Comparison of ENCODE assay signal across 20 cellular contexts in the genomic region with DNA sequence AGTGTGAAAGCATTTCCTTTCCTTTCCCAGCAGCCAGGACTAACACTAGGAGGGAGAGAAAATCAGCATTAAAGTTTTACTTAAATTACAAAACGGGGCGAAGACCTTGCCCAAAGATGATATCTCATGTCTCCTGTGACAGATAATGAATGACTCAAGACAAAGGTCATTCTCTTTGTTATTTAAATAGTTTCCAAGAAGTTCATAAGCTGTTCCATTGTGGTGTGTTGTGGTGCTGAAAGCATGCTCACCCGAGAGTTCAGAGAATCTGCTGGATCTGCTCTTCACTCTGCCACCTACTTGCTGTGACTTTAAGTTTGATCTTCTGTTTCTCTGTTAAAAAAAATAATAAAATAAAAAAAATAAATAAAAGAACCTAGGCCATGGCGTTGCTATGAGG.
DNase-seq lines count a peak whose midpoint lies in the region; ATAC-seq and TF ChIP-seq lines count a peak whose summit lies in the region.
"Had no signal": no experiment of that assay in that cellular context is flagged by ENCODE, and none has a peak within 500 bp of the region (broad histone marks: within the 10 kb centered on the region; RNA-seq: fewer than 3 reads in every experiment).

No MANE protein-coding gene starts in this region.

- no CpG with 5 or more reads among the region's 4 CpGs for WGBS in neuronal stem cell (ENCODE audit: extremely low coverage in 2 of 2, insufficient read length in 2 of 2, insufficient replicate concordance in 1 of 2), 2 donors

- no peak overlapping the region for H3K27ac Mint-ChIP-seq in activated CD8-positive, alpha-beta T cell treated with anti-CD3 and anti-CD28 coated beads for 36 hours
- no peak overlapping the region for H3K27ac Mint-ChIP-seq in activated CD8-positive, alpha-beta T cell treated with anti-CD3 and anti-CD28 coated beads, Interleukin-2, amount 10 ng/mL, durations not matched to agents 7 days and 5 days
- H3K27ac Mint-ChIP-seq in activated T-helper 2 cell treated with anti-CD3 and anti-CD28 coated beads, Interferon-gamma antibody, Interleukin-2, Interleukin-4, amounts not matched to agents 10 μg/mL and 5 μg/mL and 100 μg/mL, durations not matched to agents 14 hours and 24 hours and 36 hours: peak overlapping the region; percentile 48
- no peak overlapping the region for H3K27ac Mint-ChIP-seq in activated naive CD4-positive, alpha-beta T cell treated with anti-CD3 and anti-CD28 coated beads, Interleukin-2, amount 50 U/mL, for 72 hours
- H3K27ac Mint-ChIP-seq: CD14-positive monocyte; CD4-positive, alpha-beta memory T cell; HFFc6 had no signal

- H3K36me3 ChIP-seq in neuronal stem cell (replicated peaks in 1 of 2; ENCODE audit: control insufficient read depth in 2 of 2, insufficient read depth in 2 of 2, low read length in 2 of 2): no peaks in the 10 kb centered on the region
- H3K36me3 ChIP-seq: BLaER1 had no signal

- H3K27ac ChIP-seq in neuronal stem cell (replicated peaks; ENCODE audit: low read length): no peak overlapping the region
- H3K27ac ChIP-seq: 22Rv1, A549, BLaER1 had no signal

- H2BK5ac ChIP-seq in neuronal stem cell (ENCODE audit: low read length): no peak overlapping the region

- no peak overlapping the region for H4K8ac ChIP-seq in neuronal stem cell (ENCODE audit: low read depth, low read length)

- no peak overlapping the region for H3K18ac ChIP-seq in neuronal stem cell (ENCODE audit: low read length)

- no peak overlapping the region for H3K4me3 Mint-ChIP-seq in activated CD8-positive, alpha-beta T cell treated with anti-CD3 and anti-CD28 coated beads for 36 hours
- no peak overlapping the region for H3K4me3 Mint-ChIP-seq in activated CD8-positive, alpha-beta T cell treated with anti-CD3 and anti-CD28 coated beads, Interleukin-2, amount 10 ng/mL, durations not matched to agents 7 days and 5 days
- no peak overlapping the region for H3K4me3 Mint-ChIP-seq in activated T-helper 2 cell treated with anti-CD3 and anti-CD28 coated beads, Interferon-gamma antibody, Interleukin-2, Interleukin-4, amounts not matched to agents 10 μg/mL and 5 μg/mL and 100 μg/mL, durations not matched to agents 14 hours and 24 hours and 36 hours (ENCODE audit: low read depth)
- H3K4me3 Mint-ChIP-seq: CD14-positive monocyte; CD4-positive, alpha-beta memory T cell; HFFc6 had no signal

- peaks cover 13% of the 10 kb centered on the region for H3K27me3 Mint-ChIP-seq in activated CD8-positive, alpha-beta T cell treated with anti-CD3 and anti-CD28 coated beads for 36 hours
- peaks cover 5% of the 10 kb centered on the region for H3K27me3 Mint-ChIP-seq in activated CD8-positive, alpha-beta T cell treated with anti-CD3 and anti-CD28 coated beads, Interleukin-2, amount 10 ng/mL, durations not matched to agents 7 days and 5 days (ENCODE audit: low read depth)
- H3K27me3 Mint-ChIP-seq in activated T-helper 2 cell treated with anti-CD3 and anti-CD28 coated beads, Interferon-gamma antibody, Interleukin-2, Interleukin-4, amounts not matched to agents 10 μg/mL and 5 μg/mL and 100 μg/mL, durations not matched to agents 14 hours and 24 hours and 36 hours (ENCODE audit: low read depth): peaks cover 2% of the 10 kb centered on the region

- no peak overlapping the region for H3K4me2 ChIP-seq in neuronal stem cell (ENCODE audit: insufficient read depth, low read length, poor library complexity, severe bottlenecking)
- H3K4me2 ChIP-seq: A549, BLaER1 had no signal

- peak overlapping the region; percentile 5 for H2AFZ ChIP-seq in neuronal stem cell (ENCODE audit: low read length)

- H3K9ac ChIP-seq in neuronal stem cell (ENCODE audit: low read depth, low read length, poor library complexity): no peak overlapping the region
- H3K9ac ChIP-seq: BLaER1 had no signal

- no peaks in the 10 kb centered on the region for H3K27me3 ChIP-seq in neuronal stem cell (ENCODE audit: control insufficient read depth in 3 of 3, insufficient read depth in 3 of 3, low read depth in 1 of 3, low read length in 3 of 3)
- H3K27me3 ChIP-seq: BLaER1 had no signal

- POLR2A ChIA-PET in activated CD8-positive, alpha-beta T cell treated with anti-CD3 and anti-CD28 coated beads for 36 hours (lab: Charles Lee): no interaction called here
- POLR2A ChIA-PET in activated CD8-positive, alpha-beta T cell treated with anti-CD3 and anti-CD28 coated beads, Interleukin-2, amount 10 ng/mL, durations not matched to agents 7 days and 5 days (lab: Charles Lee): no interaction called here

- no peak overlapping the region for H3K14ac ChIP-seq in neuronal stem cell (ENCODE audit: low read length)

- no peak overlapping the region for H3K4ac ChIP-seq in neuronal stem cell (ENCODE audit: low read length)

- H2BK120ac ChIP-seq in neuronal stem cell (ENCODE audit: low read depth, low read length): no peak overlapping the region

- peak; percentile 26 for DNase-seq in activated CD8-positive, alpha-beta T cell treated with anti-CD3 and anti-CD28 coated beads for 36 hours
- no peak for DNase-seq in activated CD8-positive, alpha-beta T cell treated with anti-CD3 and anti-CD28 coated beads, Interleukin-2, amount 10 ng/mL, durations not matched to agents 7 days and 5 days
- DNase-seq in M059J (ENCODE audit: low read depth): peak; percentile 12
- DNase-seq in activated T-helper 2 cell treated with anti-CD3 and anti-CD28 coated beads, Interferon-gamma antibody, Interleukin-2, Interleukin-4, amounts not matched to agents 10 μg/mL and 5 μg/mL and 100 μg/mL, durations not matched to agents 14 hours and 24 hours and 36 hours (ENCODE audit: low spot score): no peak
- no peak for DNase-seq in neuronal stem cell (ENCODE audit: low spot score)
- DNase-seq in activated naive CD4-positive, alpha-beta T cell treated with anti-CD3 and anti-CD28 coated beads, Interleukin-2, amount 50 U/mL, for 72 hours (ENCODE audit: low spot score in 2 of 2): no peak
- DNase-seq: CD4-positive, alpha-beta memory T cell; DMS153; DMS79; GF-D8; GOT3; H7; HFFc6 had no signal

- no peaks in the 10 kb centered on the region for H3K79me1 ChIP-seq in neuronal stem cell (ENCODE audit: low read depth, low read length)

- H3K4me1 ChIP-seq in neuronal stem cell (ENCODE audit: control insufficient read depth in 2 of 2, insufficient read depth in 1 of 2, low read depth in 1 of 2, low read length in 2 of 2): peaks cover 0 to 9% of the 10 kb centered on the region in 2 donors
- H3K4me1 ChIP-seq: A549, BLaER1 had no signal

- no peaks in the 10 kb centered on the region for H3K36me3 Mint-ChIP-seq in activated CD8-positive, alpha-beta T cell treated with anti-CD3 and anti-CD28 coated beads for 36 hours (ENCODE audit: low read depth)
- H3K36me3 Mint-ChIP-seq in activated CD8-positive, alpha-beta T cell treated with anti-CD3 and anti-CD28 coated beads, Interleukin-2, amount 10 ng/mL, durations not matched to agents 7 days and 5 days (ENCODE audit: low read depth): no peaks in the 10 kb centered on the region
- H3K36me3 Mint-ChIP-seq in activated T-helper 2 cell treated with anti-CD3 and anti-CD28 coated beads, Interferon-gamma antibody, Interleukin-2, Interleukin-4, amounts not matched to agents 10 μg/mL and 5 μg/mL and 100 μg/mL, durations not matched to agents 14 hours and 24 hours and 36 hours (ENCODE audit: low read depth): no peaks in the 10 kb centered on the region
- H3K36me3 Mint-ChIP-seq in activated naive CD4-positive, alpha-beta T cell treated with anti-CD3 and anti-CD28 coated beads, Interleukin-2, amount 50 U/mL, for 72 hours: peaks cover 5 to 25% of the 10 kb centered on the region in 2 donors
- H3K36me3 Mint-ChIP-seq: CD14-positive monocyte; CD4-positive, alpha-beta memory T cell had no signal

- H3K23ac ChIP-seq in neuronal stem cell (ENCODE audit: low read depth, low read length, poor library complexity): no peak overlapping the region

- no peaks in the 10 kb centered on the region for H3K4me1 Mint-ChIP-seq in activated CD8-positive, alpha-beta T cell treated with anti-CD3 and anti-CD28 coated beads for 36 hours (ENCODE audit: low read depth)
- no peaks in the 10 kb centered on the region for H3K4me1 Mint-ChIP-seq in activated CD8-positive, alpha-beta T cell treated with anti-CD3 and anti-CD28 coated beads, Interleukin-2, amount 10 ng/mL, durations not matched to agents 7 days and 5 days (ENCODE audit: low read depth)
- peaks cover 14% of the 10 kb centered on the region for H3K4me1 Mint-ChIP-seq in activated T-helper 2 cell treated with anti-CD3 and anti-CD28 coated beads, Interferon-gamma antibody, Interleukin-2, Interleukin-4, amounts not matched to agents 10 μg/mL and 5 μg/mL and 100 μg/mL, durations not matched to agents 14 hours and 24 hours and 36 hours (ENCODE audit: low read depth)
- H3K4me1 Mint-ChIP-seq: CD14-positive monocyte; CD4-positive, alpha-beta memory T cell had no signal

- no peak overlapping the region for H4K91ac ChIP-seq in neuronal stem cell (ENCODE audit: low read depth, low read length, poor library complexity)

- no peak overlapping the region for H3K4me3 ChIP-seq in neuronal stem cell (ENCODE audit: low read length in 2 of 2)
- H3K4me3 ChIP-seq: A549, BLaER1 had no signal

- CTCF ChIA-PET in activated CD8-positive, alpha-beta T cell treated with anti-CD3 and anti-CD28 coated beads for 36 hours (lab: Charles Lee): interaction anchor here (1.7 kb wide), 1 partner anchor 12 kb away, joined by 3 read pairs; no protein-coding TSS in a partner anchor
- CTCF ChIA-PET in activated CD8-positive, alpha-beta T cell treated with anti-CD3 and anti-CD28 coated beads, Interleukin-2, amount 10 ng/mL, durations not matched to agents 7 days and 5 days (lab: Charles Lee): no interaction called here

- intact Hi-C loops in activated CD8-positive, alpha-beta T cell treated with anti-CD3 and anti-CD28 coated beads for 36 hours (cut with micrococcal nuclease): no loop called here
- intact Hi-C loops in activated T-helper 2 cell treated with anti-CD3 and anti-CD28 coated beads, Interferon-gamma antibody, Interleukin-2, Interleukin-4, amounts not matched to agents 10 μg/mL and 5 μg/mL and 100 μg/mL, durations not matched to agents 14 hours and 24 hours and 36 hours (cut with micrococcal nuclease): loop anchor here (5.0 kb wide), 1 partner anchor 43 kb away; no protein-coding TSS in a partner anchor

- H2BK15ac ChIP-seq in neuronal stem cell (ENCODE audit: low read length): no peak overlapping the region

- no peak for TF ChIP-seq CTCF in activated CD8-positive, alpha-beta T cell treated with anti-CD3 and anti-CD28 coated beads for 36 hours (IDR thresholded peaks at IDR 0.05)

- no peak overlapping the region for H2AK5ac ChIP-seq in neuronal stem cell (ENCODE audit: low read depth, low read length)

- H3K9me3 ChIP-seq in neuronal stem cell (replicated peaks in 1 of 2; ENCODE audit: control insufficient read depth in 2 of 2, insufficient read depth in 1 of 2, low read depth in 1 of 2, low read length in 2 of 2): no peaks in the 10 kb centered on the region
- H3K9me3 ChIP-seq: A549, BLaER1 had no signal

- peaks cover 8% of the 10 kb centered on the region for H3K9me3 Mint-ChIP-seq in activated CD8-positive, alpha-beta T cell treated with anti-CD3 and anti-CD28 coated beads for 36 hours
- peaks cover 9% of the 10 kb centered on the region for H3K9me3 Mint-ChIP-seq in activated CD8-positive, alpha-beta T cell treated with anti-CD3 and anti-CD28 coated beads, Interleukin-2, amount 10 ng/mL, durations not matched to agents 7 days and 5 days (ENCODE audit: insufficient read depth)
- peaks cover 19% of the 10 kb centered on the region for H3K9me3 Mint-ChIP-seq in activated T-helper 2 cell treated with anti-CD3 and anti-CD28 coated beads, Interferon-gamma antibody, Interleukin-2, Interleukin-4, amounts not matched to agents 10 μg/mL and 5 μg/mL and 100 μg/mL, durations not matched to agents 14 hours and 24 hours and 36 hours
- peaks cover 18 to 22% of the 10 kb centered on the region in 2 donors for H3K9me3 Mint-ChIP-seq in activated naive CD4-positive, alpha-beta T cell treated with anti-CD3 and anti-CD28 coated beads, Interleukin-2, amount 50 U/mL, for 72 hours
- H3K9me3 Mint-ChIP-seq: HFFc6 had no signal

- no peak overlapping the region for H2BK12ac ChIP-seq in neuronal stem cell (ENCODE audit: low read length)

- peak; percentile 66 for ATAC-seq in activated CD8-positive, alpha-beta T cell treated with anti-CD3 and anti-CD28 coated beads for 36 hours
- no peak for ATAC-seq in activated CD8-positive, alpha-beta T cell treated with anti-CD3 and anti-CD28 coated beads, Interleukin-2, amount 10 ng/mL, durations not matched to agents 7 days and 5 days
- ATAC-seq in activated naive CD4-positive, alpha-beta T cell treated with anti-CD3 and anti-CD28 coated beads, Interleukin-2, amount 50 U/mL, for 72 hours: no peak
- no peak for ATAC-seq in HG02623 (IDR thresholded peaks at IDR 0.05; ENCODE audit: unreplicated experiment)
- no peak for ATAC-seq in GM21717 (IDR thresholded peaks at IDR 0.05; ENCODE audit: unreplicated experiment)
- ATAC-seq: A549, HCT116 had no signal

Comparison
In these comparisons a context has a peak if more than half of its experiments do, and no peak if none do; other contexts are left out.
1. DNase-seq: peak in activated CD8-positive, alpha-beta T cell treated with anti-CD3 and anti-CD28 coated beads for 36 hours (single experiment) and M059J (single experiment); none in activated CD8-positive, alpha-beta T cell treated with anti-CD3 and anti-CD28 coated beads, Interleukin-2, amount 10 ng/mL, durations not matched to agents 7 days and 5 days (single experiment), activated T-helper 2 cell treated with anti-CD3 and anti-CD28 coated beads, Interferon-gamma antibody, Interleukin-2, Interleukin-4, amounts not matched to agents 10 μg/mL and 5 μg/mL and 100 μg/mL, durations not matched to agents 14 hours and 24 hours and 36 hours (single experiment), neuronal stem cell (single experiment) and activated naive CD4-positive, alpha-beta T cell treated with anti-CD3 and anti-CD28 coated beads, Interleukin-2, amount 50 U/mL, for 72 hours (0 of 2).